ENCODE assay signal across 21 cellular contexts in genomic region chr1:55823521-55824296, GRCh38.
DNase-seq lines count a peak whose midpoint lies in the region; ATAC-seq, FAIRE-seq and TF ChIP-seq lines count a peak whose summit lies in the region.
"Had no signal": no experiment of that assay in that cellular context is flagged by ENCODE, and none has a peak within 500 bp of the region (broad histone marks: within the 10 kb centered on the region; RNA-seq: fewer than 3 reads in every experiment).

No MANE protein-coding gene starts in this region.

- H3K4me2 ChIP-seq in A549: peak overlapping the region; percentile 37; the same call in 1 of the 3 replicates
- peak overlapping the region; percentile 56 for H3K4me2 ChIP-seq in hepatocyte

- no peak for TF ChIP-seq EP300 in A549 (IDR thresholded peaks at IDR 0.05)

- CTCF ChIA-PET in A549 (lab: Yijun Ruan, JAX): no interaction called here

- H3K4me3 ChIP-seq in A549: no peak overlapping the region
- H3K4me3 ChIP-seq in hepatocyte: no peak overlapping the region
- H3K4me3 ChIP-seq in left ventricle myocardium inferior: no peak overlapping the region
- H3K4me3 ChIP-seq: cardiac muscle cell, upper lobe of right lung had no signal

- no peak for FAIRE-seq in A549 (lab: Jason Lieb, UNC)
- FAIRE-seq: frontal cortex, GM12892, H1 had no signal

- no peak for ATAC-seq in A549
- ATAC-seq: naive thymus-derived CD4-positive, alpha-beta T cell; stimulated activated naive B cell treated with anti-CD40 and anti-IgM and Interleukin-4, amounts not matched to agents 10 μg/mL and 1 μg/mL and 100 μg/mL, for 72 hours; upper lobe of right lung had no signal

- H3K27me3 ChIP-seq in hepatocyte (no peaks in the 10 kb centered on the region), left ventricle myocardium inferior (ENCODE audit: low read depth) (no peaks in the 10 kb centered on the region)
- H3K27me3 ChIP-seq: cardiac muscle cell, upper lobe of right lung had no signal

- no peaks in the 10 kb centered on the region for H3K9me2 ChIP-seq in hepatocyte (replicated peaks; ENCODE audit: insufficient read depth)

- WGBS in A549 (ENCODE audit: missing lambda C conversion rate): 62% methylated on average over 6 of the region's 6 CpGs
- WGBS in hepatocyte (ENCODE audit: low lambda C conversion rate, missing lambda C conversion rate): 71% methylated on average over 6 of the region's 6 CpGs

- no peaks in the 10 kb centered on the region for H3K79me2 ChIP-seq in hepatocyte

- no peak for TF ChIP-seq RAD21 in A549 (conservative IDR thresholded peaks at IDR 0.05 in 1 of 2, IDR thresholded peaks at IDR 0.05 in 1 of 2)

- peaks cover 14% of the 10 kb centered on the region for H3K4me1 ChIP-seq in A549
- H3K4me1 ChIP-seq in hepatocyte (ENCODE audit: insufficient read depth): peaks cover 40% of the 10 kb centered on the region
- no peaks in the 10 kb centered on the region for H3K4me1 ChIP-seq in left ventricle myocardium inferior
- H3K4me1 ChIP-seq: upper lobe of right lung had no signal

- DNase-seq in A549 (ENCODE audit: low read depth in 1 of 2, low spot score in 1 of 2) (peak in 1 of 2 experiments; percentile 8), HS-27A (ENCODE audit: low read depth) (peak; percentile 27), amniotic epithelial cell (ENCODE audit: low read depth) (peak; percentile 37), hepatocyte (ENCODE audit: low spot score) (no peak), left ventricle myocardium inferior (no peak), NCI-H2227 (lab: John Stamatoyannopoulos, UW; ENCODE audit: unreplicated experiment) (no peak), ureter (ENCODE audit: low spot score) (no peak)
- DNase-seq in activated CD4-positive, CD25-positive, alpha-beta regulatory T cell (lab: John Stamatoyannopoulos, UW): no peak
- DNase-seq: activated CD4-positive, alpha-beta T cell treated with anti-CD3 and anti-CD28 coated beads, Interleukin-2, amount 10 ng/mL, durations not matched to agents 7 days and 5 days; activated naive CD4-positive, alpha-beta T cell treated with anti-CD3 and anti-CD28 coated beads, Interleukin-2, amount 50 U/mL, for 16 hours; CD8-positive, alpha-beta memory T cell; GDM1; naive thymus-derived CD4-positive, alpha-beta T cell; NCI-H146; NCI-H510A; stimulated activated naive B cell treated with anti-CD40 and anti-IgM and Interleukin-4, amounts not matched to agents 10 μg/mL and 1 μg/mL and 100 μg/mL, for 72 hours; upper lobe of right lung had no signal

- TF ChIP-seq POLR2A in A549 (IDR thresholded peaks at IDR 0.05; ENCODE audit: low read length): no peak

- intact Hi-C loops in left ventricle myocardium inferior (cut with micrococcal nuclease): no loop called here

- no peaks in the 10 kb centered on the region for H4K20me1 ChIP-seq in hepatocyte (ENCODE audit: insufficient read depth, poor library complexity, severe bottlenecking)

- H3K36me3 ChIP-seq in hepatocyte (replicated peaks; ENCODE audit: insufficient read depth, low read depth) (no peaks in the 10 kb centered on the region), left ventricle myocardium inferior (no peaks in the 10 kb centered on the region)
- H3K36me3 ChIP-seq: cardiac muscle cell, upper lobe of right lung had no signal

- no peak overlapping the region for H2AFZ ChIP-seq in hepatocyte

- POLR2A ChIA-PET in A549 (lab: Yijun Ruan, JAX): no interaction called here

- TF ChIP-seq CTCF in A549 (IDR thresholded peaks at IDR 0.05) (no peak), hepatocyte (IDR thresholded peaks at IDR 0.05; ENCODE audit: poor library complexity) (no peak), left ventricle myocardium inferior (IDR thresholded peaks at IDR 0.05; ENCODE audit: borderline replicate concordance) (no peak)

- H3K9me3 ChIP-seq in A549 (no peaks in the 10 kb centered on the region), hepatocyte (ENCODE audit: low read depth) (no peaks in the 10 kb centered on the region), left ventricle myocardium inferior (replicated peaks) (no peaks in the 10 kb centered on the region)
- H3K9me3 ChIP-seq: upper lobe of right lung had no signal

- H3K27ac ChIP-seq in A549 (peak overlapping the region in 1 of 2 experiments; percentile 63; a peak in 2 of 6 replicates), hepatocyte (peak overlapping the region; percentile 95), left ventricle myocardium inferior (replicated peaks) (no peak overlapping the region)
- H3K27ac ChIP-seq: cardiac muscle cell, upper lobe of right lung had no signal

TF ChIP-seq in A549, 52 proteins besides CTCF, POLR2A, EP300 and RAD21:
- TF ChIP-seq POLR2AphosphoS2 (conservative IDR thresholded peaks at IDR 0.05; ENCODE audit: low read length) (no peak), MAX (IDR thresholded peaks at IDR 0.05) (no peak), CHD4 (IDR thresholded peaks at IDR 0.05; ENCODE audit: borderline replicate concordance) (no peak), FOSL2 (IDR thresholded peaks at IDR 0.05) (no peak), FOSL2 (CRISPR knock-in tag; IDR thresholded peaks at IDR 0.05) (peak; percentile 67), ESRRA (IDR thresholded peaks at IDR 0.05; ENCODE audit: borderline replicate concordance, low read length) (no peak), USF2 (IDR thresholded peaks at IDR 0.05) (no peak)

Comparison
In these comparisons a context has a peak if more than half of its experiments do, and no peak if none do; other contexts are left out.
1. DNase-seq: peak in HS-27A (single experiment) and amniotic epithelial cell (single experiment); none in hepatocyte (single experiment), left ventricle myocardium inferior (single experiment), NCI-H2227 (single experiment), activated CD4-positive, CD25-positive, alpha-beta regulatory T cell (0 of 4) and ureter (single experiment).